In genomic region chr16:12265168-12265567, GRCh38 we compare ENCODE assay signal across 24 cellular contexts.
A peak's percentile ranks its signal among the peaks of the same experiment; 100 is the strongest.
DNase-seq lines count a peak whose midpoint lies in the region; ATAC-seq and TF ChIP-seq lines count a peak whose summit lies in the region.
"Had no signal": no experiment of that assay in that cellular context is flagged by ENCODE, and none has a peak within 500 bp of the region (broad histone marks: within the 10 kb centered on the region; RNA-seq: fewer than 3 reads in every experiment).

No MANE protein-coding gene starts in this region.

- H2AFZ ChIP-seq in osteoblast (ENCODE audit: low read length) = no peak overlapping the region

- H3K4me3 ChIP-seq in BLaER1 = no peak overlapping the region
- no peak overlapping the region for H3K4me3 ChIP-seq in RWPE2 (ENCODE audit: severe bottlenecking)
- no peak overlapping the region for H3K4me3 ChIP-seq in osteoblast (ENCODE audit: insufficient read depth, low read length)
- H3K4me3 ChIP-seq: K562 had no signal

- H3K9me3 ChIP-seq in BLaER1 (no peaks in the 10 kb centered on the region), RWPE2 (ENCODE audit: severe bottlenecking) (no peaks in the 10 kb centered on the region), osteoblast (ENCODE audit: low read depth, low read length) (no peaks in the 10 kb centered on the region)
- H3K9me3 ChIP-seq: Caco-2 had no signal

- H3K36me3 ChIP-seq in BLaER1 = no peaks in the 10 kb centered on the region
- H3K36me3 ChIP-seq in RWPE2 (ENCODE audit: low read depth) = no peaks in the 10 kb centered on the region
- no peaks in the 10 kb centered on the region for H3K36me3 ChIP-seq in osteoblast (ENCODE audit: insufficient read depth, low read length)

- H4K20me1 ChIP-seq in BLaER1 (peaks cover 26% of the 10 kb centered on the region; the same call in 1 of the 2 replicates), osteoblast (ENCODE audit: insufficient read depth, low read length) (peaks cover 6% of the 10 kb centered on the region)

- H3K9me3 Mint-ChIP-seq in immature natural killer cell = no peaks in the 10 kb centered on the region
- H3K9me3 Mint-ChIP-seq in glutamatergic neuron (ENCODE audit: unreplicated experiment) = peaks cover 4% of the 10 kb centered on the region
- H3K9me3 Mint-ChIP-seq: CD8-positive, alpha-beta T cell had no signal

- H3K4me1 ChIP-seq in BLaER1 (peaks cover 34% of the 10 kb centered on the region), RWPE2 (ENCODE audit: insufficient read depth, poor library complexity, severe bottlenecking) (no peaks in the 10 kb centered on the region), osteoblast (ENCODE audit: insufficient read depth, low read length) (no peaks in the 10 kb centered on the region)
- H3K4me1 ChIP-seq: Caco-2 had no signal

- peaks cover 0 to 3% (median 0%) of the 10 kb centered on the region in 3 donors for H3K36me3 Mint-ChIP-seq in immature natural killer cell
- H3K36me3 Mint-ChIP-seq in glutamatergic neuron (ENCODE audit: unreplicated experiment) = peaks cover 5% of the 10 kb centered on the region

- H3K4me2 ChIP-seq in BLaER1 (peak overlapping the region; percentile 52), osteoblast (ENCODE audit: insufficient read depth, low read length) (no peak overlapping the region)

- H3K9ac ChIP-seq in BLaER1 = no peak overlapping the region

- peak; percentile 2 for DNase-seq in LHCN-M2 (ENCODE audit: low read depth)
- peak; percentile 9 for DNase-seq in RWPE2 (ENCODE audit: low spot score)
- peak; percentile 43 for DNase-seq in osteoblast (ENCODE audit: insufficient read length, low spot score, missing footprints)
- no peak for DNase-seq in AG08396 (ENCODE audit: low spot score)
- DNase-seq in immature natural killer cell = no peak
- no peak for DNase-seq in glutamatergic neuron
- DNase-seq: AML-193; Caco-2; CD8-positive, alpha-beta T cell; DMS79 treated with DMSO at 0.1 percent for 48 hours; GF-D8; Kasumi-1; NCI-H2029; NCI-H446 treated with DMSO at 0.1 percent for 48 hours; NCI-H82; NK-92 treated with Interleukin-12 subunit alpha and Interleukin-12 subunit beta, amount 100 ng/mL, for 24 hours; RPMI8226; SHP77; T-helper 1 cell had no signal

- no peak for ATAC-seq in RWPE2 (ENCODE audit: low read depth)
- ATAC-seq in HG03280 (IDR thresholded peaks at IDR 0.05; ENCODE audit: unreplicated experiment) = no peak
- ATAC-seq: CD8-positive, alpha-beta T cell; HepG2; K562 had no signal

- TF ChIP-seq CTCF in RWPE2 (IDR thresholded peaks at IDR 0.05; ENCODE audit: poor library complexity, severe bottlenecking) (no peak), osteoblast (IDR thresholded peaks at IDR 0.05; ENCODE audit: extremely low read depth, low read depth, low read length) (no peak), glutamatergic neuron (IDR thresholded peaks at IDR 0.05; ENCODE audit: partially characterized antibody, unreplicated experiment) (no peak)

- no peaks in the 10 kb centered on the region for H3K79me2 ChIP-seq in osteoblast (ENCODE audit: insufficient read depth, low read length)

- H3K27me3 Mint-ChIP-seq in immature natural killer cell (ENCODE audit: low read depth in 3 of 3) (peaks cover 1 to 3% (median 2%) of the 10 kb centered on the region in 3 donors), glutamatergic neuron (ENCODE audit: unreplicated experiment) (peaks cover 7% of the 10 kb centered on the region)

- H3K27ac Mint-ChIP-seq in immature natural killer cell (no peak overlapping the region), glutamatergic neuron (ENCODE audit: unreplicated experiment) (no peak overlapping the region)
- H3K27ac Mint-ChIP-seq: CD8-positive, alpha-beta T cell had no signal

- H3K27me3 ChIP-seq in BLaER1 (no peaks in the 10 kb centered on the region), RWPE2 (ENCODE audit: insufficient read depth, poor library complexity, severe bottlenecking) (no peaks in the 10 kb centered on the region), osteoblast (ENCODE audit: insufficient read depth, low read length) (no peaks in the 10 kb centered on the region)

- H3K4me3 Mint-ChIP-seq in immature natural killer cell = no peak overlapping the region
- no peak overlapping the region for H3K4me3 Mint-ChIP-seq in glutamatergic neuron (ENCODE audit: unreplicated experiment)
- H3K4me3 Mint-ChIP-seq: CD8-positive, alpha-beta T cell had no signal

- H3K27ac ChIP-seq in BLaER1 = no peak overlapping the region
- no peak overlapping the region for H3K27ac ChIP-seq in RWPE2 (ENCODE audit: poor library complexity, severe bottlenecking)
- H3K27ac ChIP-seq in osteoblast (ENCODE audit: low read depth, low read length) = no peak overlapping the region
- H3K27ac ChIP-seq: C4-2B had no signal

- H3K4me1 Mint-ChIP-seq in immature natural killer cell (no peaks in the 10 kb centered on the region), glutamatergic neuron (ENCODE audit: low read depth, unreplicated experiment) (peaks cover 15% of the 10 kb centered on the region)

Comparison
In these comparisons a context has a peak if more than half of its experiments do, and no peak if none do; other contexts are left out.
1. DNase-seq: peak in LHCN-M2 (single experiment), RWPE2 (single experiment) and osteoblast (single experiment); none in AG08396 (single experiment), immature natural killer cell (0 of 3) and glutamatergic neuron (single experiment).